ENCODE assay signal across 10 cellular contexts in the genomic region with DNA sequence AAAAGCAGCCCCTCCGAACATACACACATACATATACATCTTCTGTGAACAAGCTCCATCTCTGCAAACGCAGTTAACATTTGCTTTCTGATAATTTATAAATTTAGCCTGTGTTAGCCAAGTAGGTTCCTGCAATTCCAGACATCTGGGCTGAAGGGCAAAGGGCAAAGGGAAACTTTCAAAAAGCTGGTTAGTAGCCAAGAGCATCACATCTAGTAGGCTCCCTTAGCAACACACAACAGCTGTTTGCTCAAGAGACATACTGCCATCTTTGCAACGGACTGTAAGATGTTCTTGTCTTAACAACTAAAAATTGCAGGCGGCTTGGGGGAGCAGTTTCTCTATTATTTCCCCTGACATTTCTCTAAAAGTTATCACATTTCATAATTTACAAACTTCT.
DNase-seq lines count a peak whose midpoint lies in the region; ATAC-seq and TF ChIP-seq lines count a peak whose summit lies in the region.
"Had no signal": no experiment of that assay in that cellular context is flagged by ENCODE, and none has a peak within 500 bp of the region (broad histone marks: within the 10 kb centered on the region; RNA-seq: fewer than 3 reads in every experiment).

No MANE protein-coding gene starts in this region.

- H3K4me3 ChIP-seq in OCI-LY7 (ENCODE audit: low read depth, low read length, poor library complexity, severe bottlenecking) (peak overlapping the region; percentile 68), liver (ENCODE audit: low read depth in 1 of 3, low read length in 3 of 3) (no peak overlapping the region), smooth muscle cell (no peak overlapping the region)

- H3K9ac ChIP-seq in liver (ENCODE audit: low read depth in 1 of 2, low read length in 2 of 2) (no peak overlapping the region), smooth muscle cell (ENCODE audit: low read depth) (no peak overlapping the region)

- H4K20me1 ChIP-seq in OCI-LY7 (ENCODE audit: insufficient read depth, low read length) (no peaks in the 10 kb centered on the region), smooth muscle cell (ENCODE audit: low read depth) (peaks cover 90% of the 10 kb centered on the region)

- H3K4me2 ChIP-seq in OCI-LY7 (ENCODE audit: low read length) (peak overlapping the region; percentile 98), smooth muscle cell (no peak overlapping the region)

- H3K79me2 ChIP-seq in OCI-LY7 (ENCODE audit: insufficient read depth, low read depth, low read length) (peaks cover 73% of the 10 kb centered on the region), smooth muscle cell (ENCODE audit: low read depth) (peaks cover 4% of the 10 kb centered on the region)

- no peaks in the 10 kb centered on the region for H3K9me2 ChIP-seq in OCI-LY7 (ENCODE audit: insufficient read depth, low read length)

- peak; percentile 67 for DNase-seq in OCI-LY7 (ENCODE audit: low spot score)
- DNase-seq in fibroblast of gingiva (ENCODE audit: low read depth), result peak; percentile 76
- no peak for DNase-seq in smooth muscle cell (lab: John Stamatoyannopoulos, UW; ENCODE audit: unreplicated experiment)
- no peak for DNase-seq in NCI-H446 treated with DMSO at 0.1 percent for 48 hours (lab: John Stamatoyannopoulos, UW)
- DNase-seq in C1 segment of cervical spinal cord (lab: John Stamatoyannopoulos, UW), result no peak
- DNase-seq in activated naive CD4-positive, alpha-beta T cell treated with anti-CD3 and anti-CD28 coated beads, Interleukin-2, amount 50 U/mL, for 16 hours, result no peak
- DNase-seq: activated CD4-positive, CD25-positive, alpha-beta regulatory T cell; NCI-H1092 treated with DMSO at 0.1 percent for 48 hours had no signal

- ATAC-seq in GM19328 (IDR thresholded peaks at IDR 0.05; ENCODE audit: unreplicated experiment), result no peak

- 0 out of 2 replicates have a peak, but pooled peaks cover 8% of the 10 kb centered on the region for H3K9me3 ChIP-seq in OCI-LY7 (ENCODE audit: low read length)
- no peaks in the 10 kb centered on the region for H3K9me3 ChIP-seq in liver (ENCODE audit: control insufficient read depth in 4 of 4, low read length in 3 of 4)
- H3K9me3 ChIP-seq in smooth muscle cell (replicated peaks; ENCODE audit: low read depth), result no peaks in the 10 kb centered on the region

- H3K27me3 ChIP-seq in liver (ENCODE audit: control insufficient read depth in 4 of 4, insufficient read depth in 4 of 4, low read length in 3 of 4), result no peaks in the 10 kb centered on the region
- no peaks in the 10 kb centered on the region for H3K27me3 ChIP-seq in smooth muscle cell (ENCODE audit: low read depth)

- H3K36me3 ChIP-seq in OCI-LY7 (ENCODE audit: insufficient read depth, low read length) (peaks cover 18% of the 10 kb centered on the region), liver (ENCODE audit: control insufficient read depth in 4 of 4, insufficient read depth in 3 of 4, low read depth in 1 of 4, low read length in 3 of 4) (no peaks in the 10 kb centered on the region), smooth muscle cell (ENCODE audit: low read depth) (no peaks in the 10 kb centered on the region)

- H3F3A ChIP-seq in smooth muscle cell (ENCODE audit: low read depth), result peaks cover 4% of the 10 kb centered on the region

- 32% methylated on average over 4 of the region's 4 CpGs for WGBS in liver
- 87% methylated on average over 4 of the region's 4 CpGs for WGBS in smooth muscle cell (ENCODE audit: low lambda C conversion rate)

- TF ChIP-seq CTCF in OCI-LY7 (conservative IDR thresholded peaks at IDR 0.05; ENCODE audit: low read length) (no peak), liver (IDR thresholded peaks at IDR 0.05; ENCODE audit: low read depth, low read length, missing input control) (no peak), smooth muscle cell (IDR thresholded peaks at IDR 0.05; ENCODE audit: borderline replicate concordance, insufficient read depth, poor library complexity, severe bottlenecking) (no peak)

- CTCF ChIA-PET in OCI-LY7 (lab: Charles Lee; ENCODE audit: unreplicated experiment), result interaction anchor here (0.9 to 2.4 kb wide), 4 partner anchors 8 to 24 kb away, joined by 3 to 12 read pairs (median 3); no protein-coding TSS in a partner anchor

- intact Hi-C loops in OCI-LY7 (cut with micrococcal nuclease; ENCODE audit: unreplicated experiment), result no loop called here

- H3K4me1 ChIP-seq in OCI-LY7 (ENCODE audit: insufficient read depth, low read length, poor library complexity, severe bottlenecking) (peaks cover 72% of the 10 kb centered on the region), liver (ENCODE audit: control insufficient read depth in 4 of 4, insufficient read depth in 4 of 4, low read length in 3 of 4) (peaks cover 1 to 19% (median 15%) of the 10 kb centered on the region in 4 donors), smooth muscle cell (ENCODE audit: low read depth) (peaks cover 22% of the 10 kb centered on the region)

- peak; percentile 45 to 56 for TF ChIP-seq RAD21 in liver (IDR thresholded peaks at IDR 0.05)

- POLR2A ChIA-PET in OCI-LY7 (lab: Charles Lee), result interaction anchor here (0.6 to 3.7 kb wide), 10 partner anchors 8 to 167 kb away, joined by 3 to 23 read pairs (median 6); no protein-coding TSS in a partner anchor

- no peak overlapping the region; the same call in 1 of the 2 replicates for H2AFZ ChIP-seq in OCI-LY7 (ENCODE audit: low read length)
- H2AFZ ChIP-seq in smooth muscle cell (ENCODE audit: low read depth), result no peak overlapping the region

- no TSS peak for BruUV-seq in OCI-LY7 (replicated peaks; lab: Mats Ljungman, UMichigan)

- H3K27ac ChIP-seq in OCI-LY7 (ENCODE audit: low read depth, low read length, poor library complexity, severe bottlenecking) (peak overlapping the region; percentile 73), liver (ENCODE audit: low read depth in 1 of 2, low read length in 2 of 2) (peak overlapping the region in 1 of 2 donors; percentile 13), smooth muscle cell (ENCODE audit: low read depth) (peak overlapping the region; percentile 19)

TF ChIP-seq in liver, 16 proteins besides CTCF, POLR2A, EP300 and RAD21:
- TF ChIP-seq FOXA1 (IDR thresholded peaks at IDR 0.05) (no peak), GABPA (IDR thresholded peaks at IDR 0.05 in 1 of 2, conservative IDR thresholded peaks at IDR 0.05 in 1 of 2) (no peak), YY1 (IDR thresholded peaks at IDR 0.05) (peak; percentile 79), HNF4G (IDR thresholded peaks at IDR 0.05) (peak; percentile 30), RXRA (IDR thresholded peaks at IDR 0.05) (peak; percentile 88 to 91), FOXA2 (IDR thresholded peaks at IDR 0.05) (no peak), TAF1 (conservative IDR thresholded peaks at IDR 0.05) (no peak), MAX (IDR thresholded peaks at IDR 0.05) (no peak), ZBTB33 (IDR thresholded peaks at IDR 0.05) (no peak), SP1 (IDR thresholded peaks at IDR 0.05) (peak; percentile 81), NR2F2 (IDR thresholded peaks at IDR 0.05) (peak; percentile 91), HNF4A (conservative IDR thresholded peaks at IDR 0.05) (peak; percentile 88), REST (IDR thresholded peaks at IDR 0.05) (peak; percentile 57), EGR1 (IDR thresholded peaks at IDR 0.05; ENCODE audit: low read depth in 2 of 2) (no peak), JUND (IDR thresholded peaks at IDR 0.05) (peak; percentile 37 to 47)
- TF ChIP-seq, protein P1, sequence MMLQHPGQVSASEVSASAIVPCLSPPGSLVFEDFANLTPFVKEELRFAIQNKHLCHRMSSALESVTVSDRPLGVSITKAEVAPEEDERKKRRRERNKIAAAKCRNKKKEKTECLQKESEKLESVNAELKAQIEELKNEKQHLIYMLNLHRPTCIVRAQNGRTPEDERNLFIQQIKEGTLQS (IDR thresholded peaks at IDR 0.05), result no peak

Comparison
In these comparisons a context has a peak if more than half of its experiments do, and no peak if none do; other contexts are left out.
1. DNase-seq: peak in OCI-LY7 (single experiment) and fibroblast of gingiva (single experiment); none in smooth muscle cell (single experiment), NCI-H446 treated with DMSO at 0.1 percent for 48 hours (single experiment), C1 segment of cervical spinal cord (0 of 14) and activated naive CD4-positive, alpha-beta T cell treated with anti-CD3 and anti-CD28 coated beads, Interleukin-2, amount 50 U/mL, for 16 hours (single experiment).